11 cellular contexts compared by ENCODE assay signal in genomic region chr7:30751696-30752273, GRCh38. TPM values are rescaled to one million over a fixed set of nuclear protein-coding genes. Genes with fewer than 3 reads are reported as not detected.
DNase-seq lines count a peak whose midpoint lies in the region; ATAC-seq and TF ChIP-seq lines count a peak whose summit lies in the region.
"Had no signal": no experiment of that assay in that cellular context is flagged by ENCODE, and none has a peak within 500 bp of the region (broad histone marks: within the 10 kb centered on the region; RNA-seq: fewer than 3 reads in every experiment).

Gene INMT (plus strand): TSS chr7:30752135. CDS start chr7:30752151, 16 bp downstream.

- peak within 1 kb of the TSS; percentile 70 for H3K4me3 ChIP-seq in adipocyte (ENCODE audit: low read length)
- peak within 1 kb of the TSS; percentile 51 for H3K4me3 ChIP-seq in fibroblast of villous mesenchyme (ENCODE audit: low read depth, low read length)
- peak within 1 kb of the TSS; percentile 24 to 61 for H3K4me3 ChIP-seq in muscle layer of colon (ENCODE audit: low read depth in 1 of 2, low read length in 2 of 2)
- H3K4me3 ChIP-seq in testis = peak within 1 kb of the TSS; percentile 56 to 66
- H3K4me3 ChIP-seq: HAP-1 had no signal

- H3K27me3 ChIP-seq in adipocyte (replicated peaks; ENCODE audit: control insufficient read depth, insufficient read depth, low read length) (no peaks in the 10 kb centered on the region), muscle layer of colon (ENCODE audit: control insufficient read depth in 1 of 2, insufficient read depth in 2 of 2, low read length in 2 of 2) (no peaks in the 10 kb centered on the region), testis (no peaks in the 10 kb centered on the region)

- peak within 1 kb of the TSS; percentile 71 for H3K27ac ChIP-seq in muscle layer of colon (ENCODE audit: low read depth, low read length)
- peak within 1 kb of the TSS; percentile 74 to 82 for H3K27ac ChIP-seq in testis

- peak; percentile 23 for DNase-seq in adipocyte (ENCODE audit: low read depth)
- DNase-seq in fibroblast of villous mesenchyme (ENCODE audit: low read depth) = peak; percentile 11
- peak; percentile 79 for DNase-seq in testis
- no peak for DNase-seq in activated naive CD4-positive, alpha-beta T cell treated with Interleukin-2 at 50 U/mL for 16 hours
- DNase-seq in activated CD4-positive, CD25-positive, alpha-beta regulatory T cell treated with anti-CD3 and anti-CD28 coated beads, Interleukin-2, amount 50 U/mL, for 72 hours = no peak
- no peak for DNase-seq in cortex of kidney (lab: John Stamatoyannopoulos, UW)
- DNase-seq: Kasumi-1; stimulated activated CD4-positive, alpha-beta T cell treated with anti-CD3 and anti-CD28 coated beads, Interleukin-2, amount 100 ng/mL, for 24 hours had no signal

- H3K36me3 ChIP-seq in adipocyte (ENCODE audit: control insufficient read depth, insufficient read depth, low read length, severe bottlenecking) (no peaks in the 10 kb centered on the region), muscle layer of colon (ENCODE audit: insufficient read depth, low read length) (no peaks in the 10 kb centered on the region), testis (ENCODE audit: low read depth, missing control alignments) (no peaks in the 10 kb centered on the region)
- H3K36me3 ChIP-seq: HAP-1 had no signal

- no peak for TF ChIP-seq CTCF in fibroblast of villous mesenchyme (IDR thresholded peaks at IDR 0.05; ENCODE audit: insufficient read depth, low read depth, low read length)
- TF ChIP-seq CTCF in testis (IDR thresholded peaks at IDR 0.05) = no peak

- intact Hi-C loops in testis (cut with DNase I; ENCODE audit: low total_unique reads) = no loop called here

- peaks cover 47% of the 10 kb centered on the region for H3K4me1 ChIP-seq in adipocyte (ENCODE audit: control insufficient read depth, insufficient read depth, low read length)
- H3K4me1 ChIP-seq in muscle layer of colon (ENCODE audit: insufficient read depth, low read length) = peaks cover 37% of the 10 kb centered on the region
- H3K4me1 ChIP-seq in testis = peaks cover 21% of the 10 kb centered on the region
- H3K4me1 ChIP-seq: HAP-1 had no signal

- ATAC-seq in HG02678 (IDR thresholded peaks at IDR 0.05; ENCODE audit: unreplicated experiment) = no peak

- H3K9me3 ChIP-seq in adipocyte (ENCODE audit: control insufficient read depth, low read length) = no peaks in the 10 kb centered on the region
- no peaks in the 10 kb centered on the region for H3K9me3 ChIP-seq in muscle layer of colon (ENCODE audit: low read length)
- no peaks in the 10 kb centered on the region for H3K9me3 ChIP-seq in testis
- H3K9me3 ChIP-seq: HAP-1 had no signal

- H3K9ac ChIP-seq in adipocyte (ENCODE audit: low read length) (peak within 1 kb of the TSS; percentile 78), muscle layer of colon (ENCODE audit: low read length) (peak within 1 kb of the TSS; percentile 21)

- no peak for TF ChIP-seq POLR2A in testis (IDR thresholded peaks at IDR 0.05)

- WGBS in testis, 2 donors = 55 to 68% methylated on average over 6 of the region's 6 CpGs

RNA-seq across cellular contexts. Expression of gene INMT, which starts in this region (rescaled TPM):
- total RNA-seq in fibroblast of villous mesenchyme (15.8 and 48.4 TPM in 2 replicates), testis (10 to 100 TPM; 41.2 to 68.4 TPM)
- polyA plus RNA-seq in testis (ENCODE audit: insufficient read depth, low read depth, low replicate concordance) = 31.8 TPM

Comparison
In these comparisons a context has a peak if more than half of its experiments do, and no peak if none do; other contexts are left out.
1. DNase-seq: peak in adipocyte (single experiment), fibroblast of villous mesenchyme (single experiment) and testis (single experiment); none in activated naive CD4-positive, alpha-beta T cell treated with Interleukin-2 at 50 U/mL for 16 hours (single experiment), activated CD4-positive, CD25-positive, alpha-beta regulatory T cell treated with anti-CD3 and anti-CD28 coated beads, Interleukin-2, amount 50 U/mL, for 72 hours (single experiment) and cortex of kidney (single experiment).
2. Peak in every context shown above with its lines, with median percentiles within 50 percentile points of each other: H3K4me3 ChIP-seq.